In genomic region chr12:104329697-104330096, GRCh38 we compare ENCODE assay signal across 4 cellular contexts.
A peak's percentile ranks its signal among the peaks of the same experiment; 100 is the strongest.
TF ChIP-seq lines count a peak whose summit lies in the region.

No MANE protein-coding gene starts in this region.

TF ChIP-seq in SK-N-SH treated with all-trans-retinoic acid at 6 μM for 48 hours, 23 proteins besides CTCF, POLR2A, EP300 and RAD21:
- TF ChIP-seq GLIS3 (CRISPR knock-in tag; IDR thresholded peaks at IDR 0.05) = no peak
- no peak for TF ChIP-seq TCF4 (CRISPR knock-in tag; IDR thresholded peaks at IDR 0.05; ENCODE audit: borderline replicate concordance)
- no peak for TF ChIP-seq SNAI2 (CRISPR knock-in tag; IDR thresholded peaks at IDR 0.05)
- no peak for TF ChIP-seq ZFP30 (CRISPR knock-in tag; IDR thresholded peaks at IDR 0.05)
- TF ChIP-seq ISL1 (CRISPR knock-in tag; IDR thresholded peaks at IDR 0.05) = no peak
- TF ChIP-seq ESRRG (CRISPR knock-in tag; IDR thresholded peaks at IDR 0.05) = no peak
- TF ChIP-seq, protein P1, sequence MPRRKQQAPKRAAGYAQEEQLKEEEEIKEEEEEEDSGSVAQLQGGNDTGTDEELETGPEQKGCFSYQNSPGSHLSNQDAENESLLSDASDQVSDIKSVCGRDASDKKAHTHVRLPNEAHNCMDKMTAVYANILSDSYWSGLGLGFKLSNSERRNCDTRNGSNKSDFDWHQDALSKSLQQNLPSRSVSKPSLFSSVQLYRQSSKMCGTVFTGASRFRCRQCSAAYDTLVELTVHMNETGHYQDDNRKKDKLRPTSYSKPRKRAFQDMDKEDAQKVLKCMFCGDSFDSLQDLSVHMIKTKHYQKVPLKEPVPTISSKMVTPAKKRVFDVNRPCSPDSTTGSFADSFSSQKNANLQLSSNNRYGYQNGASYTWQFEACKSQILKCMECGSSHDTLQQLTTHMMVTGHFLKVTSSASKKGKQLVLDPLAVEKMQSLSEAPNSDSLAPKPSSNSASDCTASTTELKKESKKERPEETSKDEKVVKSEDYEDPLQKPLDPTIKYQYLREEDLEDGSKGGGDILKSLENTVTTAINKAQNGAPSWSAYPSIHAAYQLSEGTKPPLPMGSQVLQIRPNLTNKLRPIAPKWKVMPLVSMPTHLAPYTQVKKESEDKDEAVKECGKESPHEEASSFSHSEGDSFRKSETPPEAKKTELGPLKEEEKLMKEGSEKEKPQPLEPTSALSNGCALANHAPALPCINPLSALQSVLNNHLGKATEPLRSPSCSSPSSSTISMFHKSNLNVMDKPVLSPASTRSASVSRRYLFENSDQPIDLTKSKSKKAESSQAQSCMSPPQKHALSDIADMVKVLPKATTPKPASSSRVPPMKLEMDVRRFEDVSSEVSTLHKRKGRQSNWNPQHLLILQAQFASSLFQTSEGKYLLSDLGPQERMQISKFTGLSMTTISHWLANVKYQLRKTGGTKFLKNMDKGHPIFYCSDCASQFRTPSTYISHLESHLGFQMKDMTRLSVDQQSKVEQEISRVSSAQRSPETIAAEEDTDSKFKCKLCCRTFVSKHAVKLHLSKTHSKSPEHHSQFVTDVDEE (CRISPR knock-in tag; IDR thresholded peaks at IDR 0.05) = no peak
- no peak for TF ChIP-seq BACH2 (CRISPR knock-in tag; IDR thresholded peaks at IDR 0.05; ENCODE audit: borderline replicate concordance)
- TF ChIP-seq ZFP3 (CRISPR knock-in tag; IDR thresholded peaks at IDR 0.05) = no peak
- no peak for TF ChIP-seq ZC3H10 (CRISPR knock-in tag; IDR thresholded peaks at IDR 0.05)
- no peak for TF ChIP-seq PPARA (CRISPR knock-in tag; IDR thresholded peaks at IDR 0.05; ENCODE audit: borderline replicate concordance)

TF ChIP-seq in SK-N-SH, 30 proteins besides CTCF, POLR2A, EP300 and RAD21 (continues in another document):
- no peak for TF ChIP-seq ELF1 (IDR thresholded peaks at IDR 0.05)
- no peak for TF ChIP-seq RFX5 (IDR thresholded peaks at IDR 0.05; ENCODE audit: low read length)
- no peak for TF ChIP-seq SMC3 (IDR thresholded peaks at IDR 0.05; ENCODE audit: low read depth, low read length)
- no peak for TF ChIP-seq IRF3 (IDR thresholded peaks at IDR 0.05; ENCODE audit: low read depth, low read length)
- TF ChIP-seq USF2 (IDR thresholded peaks at IDR 0.05; ENCODE audit: borderline replicate concordance, low read depth, low read length) = no peak
- no peak for TF ChIP-seq SIN3A (IDR thresholded peaks at IDR 0.05; ENCODE audit: borderline replicate concordance, low read depth, low read length)
- TF ChIP-seq FOXM1 (IDR thresholded peaks at IDR 0.05; ENCODE audit: low read depth) = no peak
- TF ChIP-seq RXRA (IDR thresholded peaks at IDR 0.05; ENCODE audit: borderline replicate concordance, low read depth) = no peak
- TF ChIP-seq, protein P2, sequence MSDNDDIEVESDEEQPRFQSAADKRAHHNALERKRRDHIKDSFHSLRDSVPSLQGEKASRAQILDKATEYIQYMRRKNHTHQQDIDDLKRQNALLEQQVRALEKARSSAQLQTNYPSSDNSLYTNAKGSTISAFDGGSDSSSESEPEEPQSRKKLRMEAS (IDR thresholded peaks at IDR 0.05; ENCODE audit: low read depth) = no peak
- TF ChIP-seq EZH2phosphoT487 (IDR thresholded peaks at IDR 0.05; ENCODE audit: borderline replicate concordance, low read depth) = no peak
- TF ChIP-seq NRF1 (IDR thresholded peaks at IDR 0.05; ENCODE audit: low read depth, low read length) = no peak
- no peak for TF ChIP-seq TEAD4 (IDR thresholded peaks at IDR 0.05; ENCODE audit: borderline replicate concordance, insufficient read depth)

TF ChIP-seq in HCT116, 20 proteins besides CTCF, POLR2A, EP300 and RAD21:
- TF ChIP-seq TCF7L2 (IDR thresholded peaks at IDR 0.05; ENCODE audit: borderline replicate concordance, extremely low read depth, insufficient read depth, insufficient read length) (no peak), EGR1 (IDR thresholded peaks at IDR 0.05; ENCODE audit: low read depth) (no peak), ZNF274 (IDR thresholded peaks at IDR 0.05; ENCODE audit: low read depth, low read length) (no peak), ZFX (IDR thresholded peaks at IDR 0.05) (no peak)

TF ChIP-seq in K562, 482 proteins besides CTCF, POLR2A, EP300 and RAD21:
- TF ChIP-seq, protein P3, sequence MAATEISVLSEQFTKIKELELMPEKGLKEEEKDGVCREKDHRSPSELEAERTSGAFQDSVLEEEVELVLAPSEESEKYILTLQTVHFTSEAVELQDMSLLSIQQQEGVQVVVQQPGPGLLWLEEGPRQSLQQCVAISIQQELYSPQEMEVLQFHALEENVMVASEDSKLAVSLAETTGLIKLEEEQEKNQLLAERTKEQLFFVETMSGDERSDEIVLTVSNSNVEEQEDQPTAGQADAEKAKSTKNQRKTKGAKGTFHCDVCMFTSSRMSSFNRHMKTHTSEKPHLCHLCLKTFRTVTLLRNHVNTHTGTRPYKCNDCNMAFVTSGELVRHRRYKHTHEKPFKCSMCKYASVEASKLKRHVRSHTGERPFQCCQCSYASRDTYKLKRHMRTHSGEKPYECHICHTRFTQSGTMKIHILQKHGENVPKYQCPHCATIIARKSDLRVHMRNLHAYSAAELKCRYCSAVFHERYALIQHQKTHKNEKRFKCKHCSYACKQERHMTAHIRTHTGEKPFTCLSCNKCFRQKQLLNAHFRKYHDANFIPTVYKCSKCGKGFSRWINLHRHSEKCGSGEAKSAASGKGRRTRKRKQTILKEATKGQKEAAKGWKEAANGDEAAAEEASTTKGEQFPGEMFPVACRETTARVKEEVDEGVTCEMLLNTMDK (IDR thresholded peaks at IDR 0.05; ENCODE audit: borderline replicate concordance, insufficient read depth, low read depth, low read length, poor library complexity, severe bottlenecking) = no peak
- TF ChIP-seq CTBP1 (IDR thresholded peaks at IDR 0.05; ENCODE audit: borderline replicate concordance) = no peak
- TF ChIP-seq, protein P4, sequence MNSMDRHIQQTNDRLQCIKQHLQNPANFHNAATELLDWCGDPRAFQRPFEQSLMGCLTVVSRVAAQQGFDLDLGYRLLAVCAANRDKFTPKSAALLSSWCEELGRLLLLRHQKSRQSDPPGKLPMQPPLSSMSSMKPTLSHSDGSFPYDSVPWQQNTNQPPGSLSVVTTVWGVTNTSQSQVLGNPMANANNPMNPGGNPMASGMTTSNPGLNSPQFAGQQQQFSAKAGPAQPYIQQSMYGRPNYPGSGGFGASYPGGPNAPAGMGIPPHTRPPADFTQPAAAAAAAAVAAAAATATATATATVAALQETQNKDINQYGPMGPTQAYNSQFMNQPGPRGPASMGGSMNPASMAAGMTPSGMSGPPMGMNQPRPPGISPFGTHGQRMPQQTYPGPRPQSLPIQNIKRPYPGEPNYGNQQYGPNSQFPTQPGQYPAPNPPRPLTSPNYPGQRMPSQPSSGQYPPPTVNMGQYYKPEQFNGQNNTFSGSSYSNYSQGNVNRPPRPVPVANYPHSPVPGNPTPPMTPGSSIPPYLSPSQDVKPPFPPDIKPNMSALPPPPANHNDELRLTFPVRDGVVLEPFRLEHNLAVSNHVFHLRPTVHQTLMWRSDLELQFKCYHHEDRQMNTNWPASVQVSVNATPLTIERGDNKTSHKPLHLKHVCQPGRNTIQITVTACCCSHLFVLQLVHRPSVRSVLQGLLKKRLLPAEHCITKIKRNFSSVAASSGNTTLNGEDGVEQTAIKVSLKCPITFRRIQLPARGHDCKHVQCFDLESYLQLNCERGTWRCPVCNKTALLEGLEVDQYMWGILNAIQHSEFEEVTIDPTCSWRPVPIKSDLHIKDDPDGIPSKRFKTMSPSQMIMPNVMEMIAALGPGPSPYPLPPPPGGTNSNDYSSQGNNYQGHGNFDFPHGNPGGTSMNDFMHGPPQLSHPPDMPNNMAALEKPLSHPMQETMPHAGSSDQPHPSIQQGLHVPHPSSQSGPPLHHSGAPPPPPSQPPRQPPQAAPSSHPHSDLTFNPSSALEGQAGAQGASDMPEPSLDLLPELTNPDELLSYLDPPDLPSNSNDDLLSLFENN (IDR thresholded peaks at IDR 0.05; ENCODE audit: low read depth in 2 of 2, low read length in 2 of 2) = no peak
- peak; percentile 25; the same call in 1 of the 2 replicates for TF ChIP-seq POLR2AphosphoS5 (IDR thresholded peaks at IDR 0.05; ENCODE audit: control insufficient read depth, insufficient read depth, low read depth, low read length)
- no peak for TF ChIP-seq BRD4 (IDR thresholded peaks at IDR 0.05)
- TF ChIP-seq SREBF1 (IDR thresholded peaks at IDR 0.05; ENCODE audit: borderline replicate concordance, low read depth, low read length) = no peak
- TF ChIP-seq MIER1 (IDR thresholded peaks at IDR 0.05; ENCODE audit: low read depth) = no peak
- no peak for TF ChIP-seq TRIM25 (IDR thresholded peaks at IDR 0.05; ENCODE audit: borderline replicate concordance)
